In the genomic region with DNA sequence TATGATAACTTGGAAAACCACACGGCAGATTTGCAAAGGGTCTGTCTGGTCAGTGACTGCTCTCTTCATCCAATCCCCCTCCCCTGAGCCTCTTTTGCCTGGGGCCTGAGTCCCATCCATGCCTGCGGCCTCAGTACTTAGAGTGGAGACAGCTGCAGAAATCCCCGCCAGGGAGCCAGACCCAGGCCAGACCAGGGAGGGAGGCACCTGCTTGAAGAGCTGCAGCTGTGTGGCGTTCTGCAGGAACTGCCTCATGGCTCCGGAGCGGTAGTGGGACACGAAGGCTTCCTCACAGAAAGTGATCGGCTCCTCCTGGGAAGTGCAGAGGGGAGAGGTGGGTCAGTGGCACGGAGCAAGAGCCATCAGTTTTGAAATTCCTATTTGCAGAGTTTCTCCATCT, we compare ENCODE assay signal across 2 cellular contexts.
TF ChIP-seq lines count a peak whose summit lies in the region.

No MANE protein-coding gene starts in this region.

TF ChIP-seq in SK-N-SH, 30 proteins besides CTCF, POLR2A, EP300 and RAD21 (continued from another document):
- TF ChIP-seq REST (IDR thresholded peaks at IDR 0.05; ENCODE audit: low read depth, low read length) (no peak), FOXJ3 (CRISPR knock-in tag; IDR thresholded peaks at IDR 0.05) (no peak), FOXM1 (IDR thresholded peaks at IDR 0.05; ENCODE audit: low read depth) (no peak), TEAD4 (IDR thresholded peaks at IDR 0.05; ENCODE audit: borderline replicate concordance, insufficient read depth) (no peak), MXI1 (IDR thresholded peaks at IDR 0.05; ENCODE audit: low read depth, low read length) (no peak), EZH2phosphoT487 (IDR thresholded peaks at IDR 0.05; ENCODE audit: borderline replicate concordance, low read depth) (no peak), CHD2 (IDR thresholded peaks at IDR 0.05; ENCODE audit: low read length, partially characterized antibody) (no peak), NFIC (IDR thresholded peaks at IDR 0.05; ENCODE audit: borderline replicate concordance) (no peak)
- TF ChIP-seq, protein P1, sequence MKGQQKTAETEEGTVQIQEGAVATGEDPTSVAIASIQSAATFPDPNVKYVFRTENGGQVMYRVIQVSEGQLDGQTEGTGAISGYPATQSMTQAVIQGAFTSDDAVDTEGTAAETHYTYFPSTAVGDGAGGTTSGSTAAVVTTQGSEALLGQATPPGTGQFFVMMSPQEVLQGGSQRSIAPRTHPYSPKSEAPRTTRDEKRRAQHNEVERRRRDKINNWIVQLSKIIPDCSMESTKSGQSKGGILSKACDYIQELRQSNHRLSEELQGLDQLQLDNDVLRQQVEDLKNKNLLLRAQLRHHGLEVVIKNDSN (IDR thresholded peaks at IDR 0.05; ENCODE audit: borderline replicate concordance, low read depth): no peak

TF ChIP-seq in SK-N-SH treated with all-trans-retinoic acid at 6 μM for 48 hours, 23 proteins besides CTCF, POLR2A, EP300 and RAD21 (continued from another document):
- TF ChIP-seq, protein P2, sequence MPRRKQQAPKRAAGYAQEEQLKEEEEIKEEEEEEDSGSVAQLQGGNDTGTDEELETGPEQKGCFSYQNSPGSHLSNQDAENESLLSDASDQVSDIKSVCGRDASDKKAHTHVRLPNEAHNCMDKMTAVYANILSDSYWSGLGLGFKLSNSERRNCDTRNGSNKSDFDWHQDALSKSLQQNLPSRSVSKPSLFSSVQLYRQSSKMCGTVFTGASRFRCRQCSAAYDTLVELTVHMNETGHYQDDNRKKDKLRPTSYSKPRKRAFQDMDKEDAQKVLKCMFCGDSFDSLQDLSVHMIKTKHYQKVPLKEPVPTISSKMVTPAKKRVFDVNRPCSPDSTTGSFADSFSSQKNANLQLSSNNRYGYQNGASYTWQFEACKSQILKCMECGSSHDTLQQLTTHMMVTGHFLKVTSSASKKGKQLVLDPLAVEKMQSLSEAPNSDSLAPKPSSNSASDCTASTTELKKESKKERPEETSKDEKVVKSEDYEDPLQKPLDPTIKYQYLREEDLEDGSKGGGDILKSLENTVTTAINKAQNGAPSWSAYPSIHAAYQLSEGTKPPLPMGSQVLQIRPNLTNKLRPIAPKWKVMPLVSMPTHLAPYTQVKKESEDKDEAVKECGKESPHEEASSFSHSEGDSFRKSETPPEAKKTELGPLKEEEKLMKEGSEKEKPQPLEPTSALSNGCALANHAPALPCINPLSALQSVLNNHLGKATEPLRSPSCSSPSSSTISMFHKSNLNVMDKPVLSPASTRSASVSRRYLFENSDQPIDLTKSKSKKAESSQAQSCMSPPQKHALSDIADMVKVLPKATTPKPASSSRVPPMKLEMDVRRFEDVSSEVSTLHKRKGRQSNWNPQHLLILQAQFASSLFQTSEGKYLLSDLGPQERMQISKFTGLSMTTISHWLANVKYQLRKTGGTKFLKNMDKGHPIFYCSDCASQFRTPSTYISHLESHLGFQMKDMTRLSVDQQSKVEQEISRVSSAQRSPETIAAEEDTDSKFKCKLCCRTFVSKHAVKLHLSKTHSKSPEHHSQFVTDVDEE (CRISPR knock-in tag; IDR thresholded peaks at IDR 0.05): no peak
- no peak for TF ChIP-seq ZC3H10 (CRISPR knock-in tag; IDR thresholded peaks at IDR 0.05)
- TF ChIP-seq ARNTL (CRISPR knock-in tag; IDR thresholded peaks at IDR 0.05; ENCODE audit: borderline replicate concordance, low read depth): no peak
- TF ChIP-seq ZFP3 (CRISPR knock-in tag; IDR thresholded peaks at IDR 0.05): no peak
- TF ChIP-seq, protein P3, sequence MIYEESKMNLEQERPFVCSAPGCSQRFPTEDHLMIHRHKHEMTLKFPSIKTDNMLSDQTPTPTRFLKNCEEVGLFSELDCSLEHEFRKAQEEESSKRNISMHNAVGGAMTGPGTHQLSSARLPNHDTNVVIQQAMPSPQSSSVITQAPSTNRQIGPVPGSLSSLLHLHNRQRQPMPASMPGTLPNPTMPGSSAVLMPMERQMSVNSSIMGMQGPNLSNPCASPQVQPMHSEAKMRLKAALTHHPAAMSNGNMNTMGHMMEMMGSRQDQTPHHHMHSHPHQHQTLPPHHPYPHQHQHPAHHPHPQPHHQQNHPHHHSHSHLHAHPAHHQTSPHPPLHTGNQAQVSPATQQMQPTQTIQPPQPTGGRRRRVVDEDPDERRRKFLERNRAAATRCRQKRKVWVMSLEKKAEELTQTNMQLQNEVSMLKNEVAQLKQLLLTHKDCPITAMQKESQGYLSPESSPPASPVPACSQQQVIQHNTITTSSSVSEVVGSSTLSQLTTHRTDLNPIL (CRISPR knock-in tag; IDR thresholded peaks at IDR 0.05; ENCODE audit: low read depth): no peak
- no peak for TF ChIP-seq ZFP30 (CRISPR knock-in tag; IDR thresholded peaks at IDR 0.05)
- TF ChIP-seq PPARA (CRISPR knock-in tag; IDR thresholded peaks at IDR 0.05; ENCODE audit: borderline replicate concordance): no peak
- no peak for TF ChIP-seq ZNF70 (CRISPR knock-in tag; IDR thresholded peaks at IDR 0.05)
- TF ChIP-seq OSR1 (CRISPR knock-in tag; IDR thresholded peaks at IDR 0.05): no peak
- no peak for TF ChIP-seq TOX (CRISPR knock-in tag; IDR thresholded peaks at IDR 0.05; ENCODE audit: borderline replicate concordance)
- no peak for TF ChIP-seq GLIS3 (CRISPR knock-in tag; IDR thresholded peaks at IDR 0.05)
- no peak for TF ChIP-seq CSDC2 (CRISPR knock-in tag; IDR thresholded peaks at IDR 0.05)
- TF ChIP-seq ISL1 (CRISPR knock-in tag; IDR thresholded peaks at IDR 0.05): no peak
